In the genomic region with DNA sequence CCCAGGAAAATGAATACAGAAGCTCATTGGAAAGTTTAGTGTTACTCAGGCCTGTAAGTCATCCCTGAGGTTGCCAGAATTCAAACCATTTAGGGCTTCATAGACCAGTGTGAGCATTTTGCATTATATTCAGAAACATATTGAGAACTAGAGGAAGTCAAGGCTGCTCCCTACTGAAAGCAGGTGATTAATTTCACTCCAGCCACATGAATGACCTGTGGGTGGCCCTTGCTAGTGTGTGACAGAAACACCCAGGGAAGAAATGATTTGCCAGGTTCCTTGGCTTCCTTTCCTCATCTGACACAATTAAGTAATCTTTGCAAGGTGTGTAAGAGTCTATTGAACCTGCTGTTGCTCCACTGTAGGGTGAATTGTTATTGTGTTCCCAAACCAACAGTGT, we compare ENCODE assay signal across 16 cellular contexts.
DNase-seq lines count a peak whose midpoint lies in the region; ATAC-seq and TF ChIP-seq lines count a peak whose summit lies in the region.
"Had no signal": no experiment of that assay in that cellular context is flagged by ENCODE, and none has a peak within 500 bp of the region (broad histone marks: within the 10 kb centered on the region; RNA-seq: fewer than 3 reads in every experiment).

No MANE protein-coding gene starts in this region.

- CTCF ChIA-PET in CD4-positive, alpha-beta memory T cell (lab: Charles Lee; ENCODE audit: partially characterized antibody): no interaction called here

- TF ChIP-seq CTCF in GM13977 (IDR thresholded peaks at IDR 0.05; ENCODE audit: extremely low read depth, insufficient read depth, missing control alignments): peak; percentile 15
- TF ChIP-seq CTCF in CD14-positive monocyte (IDR thresholded peaks at IDR 0.05): no peak

- peaks cover 0 to 1% (median 0%) of the 10 kb centered on the region in 4 donors for H3K4me1 Mint-ChIP-seq in CD4-positive, alpha-beta memory T cell
- H3K4me1 Mint-ChIP-seq in CD14-positive monocyte: no peaks in the 10 kb centered on the region
- H3K4me1 Mint-ChIP-seq: activated B cell treated with CpG ODN at 0.5 μM for 24 hours had no signal

- ATAC-seq in GM19043 (IDR thresholded peaks at IDR 0.05; ENCODE audit: low read depth, unreplicated experiment) (peak; percentile 56), HG02642 (IDR thresholded peaks at IDR 0.05; ENCODE audit: poor library complexity, unreplicated experiment) (peak; percentile 82), HG03469 (IDR thresholded peaks at IDR 0.05; ENCODE audit: unreplicated experiment) (peak; percentile 60)
- ATAC-seq: esophagus mucosa, psoas muscle had no signal

- no peak overlapping the region for H3K27ac Mint-ChIP-seq in CD4-positive, alpha-beta memory T cell
- no peak overlapping the region for H3K27ac Mint-ChIP-seq in CD14-positive monocyte
- H3K27ac Mint-ChIP-seq: activated B cell treated with CpG ODN at 0.5 μM for 24 hours; activated T-cell treated with anti-CD3 and anti-CD28 coated beads, Interleukin-2, amount 50 U/mL, for 24 hours had no signal

- H3K36me3 ChIP-seq in CD4-positive, alpha-beta memory T cell (ENCODE audit: insufficient read depth, low read length): no peaks in the 10 kb centered on the region
- H3K36me3 ChIP-seq: ascending aorta, vagina had no signal

- POLR2A ChIA-PET in CD4-positive, alpha-beta memory T cell (lab: Charles Lee; ENCODE audit: partially characterized antibody): no interaction called here

- DNase-seq in GM13977 (ENCODE audit: low spot score): peak; percentile 37
- no peak for DNase-seq in CD4-positive, alpha-beta memory T cell
- DNase-seq in NCI-H2107 treated with DMSO at 0.1 percent for 48 hours (lab: John Stamatoyannopoulos, UW; ENCODE audit: unreplicated experiment): no peak
- no peak for DNase-seq in G401 (ENCODE audit: low spot score)
- DNase-seq in CD14-positive monocyte (ENCODE audit: low spot score): no peak
- DNase-seq: activated B cell treated with CpG ODN at 0.5 μM for 24 hours; activated T-cell treated with anti-CD3 and anti-CD28 coated beads, Interleukin-2, amount 50 U/mL, for 24 hours; HCEC 1CT; NCI-H2107; psoas muscle had no signal

- H3K9me3 Mint-ChIP-seq in CD4-positive, alpha-beta memory T cell: no peaks in the 10 kb centered on the region
- no peaks in the 10 kb centered on the region for H3K9me3 Mint-ChIP-seq in CD14-positive monocyte
- H3K9me3 Mint-ChIP-seq: activated B cell treated with CpG ODN at 0.5 μM for 24 hours; activated T-cell treated with anti-CD3 and anti-CD28 coated beads, Interleukin-2, amount 50 U/mL, for 24 hours had no signal

- no peaks in the 10 kb centered on the region for H3K27me3 ChIP-seq in CD4-positive, alpha-beta memory T cell (ENCODE audit: insufficient read depth, low read length)
- H3K27me3 ChIP-seq: ascending aorta, vagina had no signal

- H3K4me3 Mint-ChIP-seq in CD4-positive, alpha-beta memory T cell: no peak overlapping the region
- no peak overlapping the region for H3K4me3 Mint-ChIP-seq in CD14-positive monocyte
- H3K4me3 Mint-ChIP-seq: activated B cell treated with CpG ODN at 0.5 μM for 24 hours; activated T-cell treated with anti-CD3 and anti-CD28 coated beads, Interleukin-2, amount 50 U/mL, for 24 hours had no signal

- H3K36me3 Mint-ChIP-seq in CD4-positive, alpha-beta memory T cell: no peaks in the 10 kb centered on the region
- no peaks in the 10 kb centered on the region for H3K36me3 Mint-ChIP-seq in CD14-positive monocyte

- intact Hi-C loops in CD4-positive, alpha-beta memory T cell (cut with micrococcal nuclease): no loop called here
- intact Hi-C loops in CD14-positive monocyte (cut with micrococcal nuclease): no loop called here

- in situ Hi-C loops in GM13977 (cut with MboI; ENCODE audit: low pct_unique_long_range_greater_than_20kb, low sequenced_read_pairs, unreplicated experiment) (loop anchor here (25.0 kb wide), 2 partner anchors 598 to 848 kb away; no protein-coding TSS in a partner anchor), G401 (cut with HindIII; ENCODE audit: low sequenced_read_pairs) (no loop called here)

- no peak overlapping the region for H3K27ac ChIP-seq in CD4-positive, alpha-beta memory T cell (ENCODE audit: low read depth, low read length)
- H3K27ac ChIP-seq: ascending aorta, psoas muscle, vagina had no signal

- no peak overlapping the region for H3K4me3 ChIP-seq in CD4-positive, alpha-beta memory T cell (ENCODE audit: low read length in 2 of 2)
- H3K4me3 ChIP-seq: ascending aorta, psoas muscle, vagina had no signal

- no peaks in the 10 kb centered on the region for H3K9me3 ChIP-seq in CD4-positive, alpha-beta memory T cell (ENCODE audit: control insufficient read depth in 1 of 2, low read length in 2 of 2)
- H3K9me3 ChIP-seq: ascending aorta, psoas muscle, vagina had no signal

- peaks cover 3 to 5% of the 10 kb centered on the region in 2 donors for H3K27me3 Mint-ChIP-seq in CD4-positive, alpha-beta memory T cell
- peaks cover 7 to 17% (median 10%) of the 10 kb centered on the region in 3 donors for H3K27me3 Mint-ChIP-seq in CD14-positive monocyte (ENCODE audit: low read depth in 3 of 3)

- no peaks in the 10 kb centered on the region for H3K4me1 ChIP-seq in CD4-positive, alpha-beta memory T cell (ENCODE audit: insufficient read depth, low read length)
- H3K4me1 ChIP-seq: ascending aorta, psoas muscle, vagina had no signal
